Comparison of ENCODE assay signal across 7 cellular contexts in genomic region chr2:19868224-19868623, GRCh38. TPM values are rescaled to one million over a fixed set of nuclear protein-coding genes. Genes with fewer than 3 reads are reported as not detected.
DNase-seq lines count a peak whose midpoint lies in the region; ATAC-seq and TF ChIP-seq lines count a peak whose summit lies in the region.

No MANE protein-coding gene starts in this region.

- H3K4me3 ChIP-seq in HUES64 (ENCODE audit: low read length): peak overlapping the region; percentile 59
- peak overlapping the region; percentile 25 to 62 (median 49) for H3K4me3 ChIP-seq in esophagus squamous epithelium
- peak overlapping the region; percentile 51 for H3K4me3 ChIP-seq in skeletal muscle cell (ENCODE audit: low read depth, low read length)

- no peak overlapping the region for H3K4me3 Mint-ChIP-seq in osteocyte (ENCODE audit: unreplicated experiment)

- 0 out of 2 replicates have a peak overlapping the region, but pooled peaks have one; percentile 54 for H3K9ac ChIP-seq in HUES64 (ENCODE audit: low read depth, low read length)

- DNase-seq in esophagus squamous epithelium (lab: John Stamatoyannopoulos, UW): no peak
- DNase-seq in skeletal muscle cell (ENCODE audit: low read depth): no peak
- no peak for DNase-seq in hepatic stellate cell (ENCODE audit: low spot score)
- DNase-seq in osteocyte (ENCODE audit: extremely low spot score, unreplicated experiment): no peak

- no peak overlapping the region for H3K27ac Mint-ChIP-seq in osteocyte (ENCODE audit: unreplicated experiment)

- intact Hi-C loops in esophagus squamous epithelium (cut with DNase I): loop anchor here (10.0 kb wide), 2 partner anchors 503 to 1113 kb away; no protein-coding TSS in a partner anchor

- H3K36me3 Mint-ChIP-seq in osteocyte (ENCODE audit: unreplicated experiment): no peaks in the 10 kb centered on the region

- no peaks in the 10 kb centered on the region for H3K9me3 Mint-ChIP-seq in osteocyte (ENCODE audit: unreplicated experiment)

- H3K36me3 ChIP-seq in HUES64 (ENCODE audit: insufficient read depth, low read length) (no peaks in the 10 kb centered on the region), esophagus squamous epithelium (no peaks in the 10 kb centered on the region)

- H3K27ac ChIP-seq in HUES64 (ENCODE audit: low read depth, low read length) (no peak overlapping the region), esophagus squamous epithelium (no peak overlapping the region)

- WGBS in HUES64: 83% methylated on average over 7 of the region's 7 CpGs
- WGBS in esophagus squamous epithelium, 2 donors: 67 to 71% methylated on average over 7 of the region's 7 CpGs

- peaks cover 33% of the 10 kb centered on the region for H3K27me3 ChIP-seq in HUES64 (ENCODE audit: insufficient read depth, low read length)
- H3K27me3 ChIP-seq in esophagus squamous epithelium: peaks cover 0 to 12% (median 0%) of the 10 kb centered on the region in 4 donors

- H3K4me1 ChIP-seq in HUES64 (ENCODE audit: insufficient read depth, low read length) (peaks cover 3% of the 10 kb centered on the region; the same call in 1 of the 2 replicates), esophagus squamous epithelium (peaks cover 10 to 24% (median 12%) of the 10 kb centered on the region in 3 donors)

- no peaks in the 10 kb centered on the region for H3K9me3 ChIP-seq in HUES64 (ENCODE audit: insufficient read depth, low read depth, low read length)
- H3K9me3 ChIP-seq in esophagus squamous epithelium: no peaks in the 10 kb centered on the region

- TF ChIP-seq CTCF in esophagus squamous epithelium (IDR thresholded peaks at IDR 0.05) (no peak), osteocyte (IDR thresholded peaks at IDR 0.05) (no peak)

- H3K27me3 Mint-ChIP-seq in osteocyte (ENCODE audit: unreplicated experiment): no peaks in the 10 kb centered on the region

- peaks cover 10% of the 10 kb centered on the region for H3K4me1 Mint-ChIP-seq in osteocyte (ENCODE audit: unreplicated experiment)

- no peak for TF ChIP-seq POLR2A in esophagus squamous epithelium (IDR thresholded peaks at IDR 0.05)

- ATAC-seq in GM18868 (IDR thresholded peaks at IDR 0.05; ENCODE audit: unreplicated experiment) (peak; percentile 15), HG03159 (IDR thresholded peaks at IDR 0.05; ENCODE audit: unreplicated experiment) (no peak)

RNA-seq across cellular contexts. Expression of gene TTC32, which starts 33.6 kb away (rescaled TPM):
- polyA plus RNA-seq in HUES64 (2013, experiment 1 of 2): 5.6 TPM
- polyA plus RNA-seq in HUES64 (2013, experiment 2 of 2): 9.8 TPM
- 10 to 100 TPM in 1 of 4 donors, 1 to 10 TPM in 3; 5.2 to 15.8 (median 7.2) TPM for total RNA-seq in esophagus squamous epithelium
- 13.1 and 16.1 TPM in 2 replicates for total RNA-seq in osteocyte
